24 cellular contexts compared by ENCODE assay signal in the genomic region with DNA sequence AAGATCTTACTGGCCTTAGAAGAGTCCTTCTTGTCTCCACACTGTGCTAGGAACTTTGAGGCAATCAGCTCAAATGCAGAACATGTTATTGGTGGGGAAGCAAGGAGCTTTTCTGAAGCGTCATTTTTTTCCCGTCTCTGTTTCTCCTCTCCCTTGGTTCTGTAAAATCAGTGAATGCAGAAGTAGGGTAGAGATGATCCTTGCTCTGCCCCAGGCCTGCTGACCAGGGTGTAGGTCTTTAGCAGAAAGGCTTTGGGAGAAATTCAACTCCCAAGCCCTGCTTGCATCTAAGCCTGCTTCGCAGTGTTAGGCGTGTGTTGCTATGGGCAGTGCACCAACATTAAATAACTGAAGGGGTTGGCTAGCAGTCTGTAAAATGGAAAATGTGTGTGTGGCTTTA. TPM values are rescaled to one million over a fixed set of nuclear protein-coding genes. Genes with fewer than 3 reads are reported as not detected.
DNase-seq lines count a peak whose midpoint lies in the region; ATAC-seq and TF ChIP-seq lines count a peak whose summit lies in the region.
"Had no signal": no experiment of that assay in that cellular context is flagged by ENCODE, and none has a peak within 500 bp of the region (broad histone marks: within the 10 kb centered on the region; RNA-seq: fewer than 3 reads in every experiment).

No MANE protein-coding gene starts in this region.

- no peaks in the 10 kb centered on the region for H3K9me3 Mint-ChIP-seq in neural crest cell
- H3K9me3 Mint-ChIP-seq: activated naive CD8-positive, alpha-beta T cell treated with anti-CD3 and anti-CD28 coated beads, Interleukin-2, amount 10 ng/mL, durations not matched to agents 7 days and 5 days; stimulated activated naive CD8-positive, alpha-beta T cell treated with anti-CD3 and anti-CD28 coated beads, Interleukin-15, amount 100 ng/mL, for 72 hours had no signal

- H4K91ac ChIP-seq in IMR-90 (ENCODE audit: insufficient read depth, low read depth, low read length) = no peak overlapping the region; the same call in 1 of the 2 replicates

- H3K27ac Mint-ChIP-seq in neural crest cell (ENCODE audit: unreplicated experiment) = peak overlapping the region; percentile 90
- H3K27ac Mint-ChIP-seq: activated naive CD8-positive, alpha-beta T cell treated with anti-CD3 and anti-CD28 coated beads, Interleukin-2, amount 10 ng/mL, durations not matched to agents 7 days and 5 days; stimulated activated naive CD8-positive, alpha-beta T cell treated with anti-CD3 and anti-CD28 coated beads, Interleukin-15, amount 100 ng/mL, for 72 hours had no signal

- H2AK5ac ChIP-seq in IMR-90 (ENCODE audit: low read depth, low read length) = peak overlapping the region; percentile 23; the same call in 1 of the 2 replicates

- CTCF ChIA-PET in AG04450 (lab: Charles Lee) (no interaction called here), IMR-90 (lab: Yijun Ruan, JAX) (no interaction called here)

- H4K5ac ChIP-seq in IMR-90 (ENCODE audit: low read depth, low read length) = no peak overlapping the region

- dilution Hi-C loops in IMR-90 (cut with HindIII; ENCODE audit: low sequenced_read_pairs, unreplicated experiment) = no loop called here

- peaks cover 3% of the 10 kb centered on the region; the same call in 1 of the 2 replicates for H3K36me3 ChIP-seq in IMR-90 (ENCODE audit: control insufficient read depth, insufficient read depth, low read length)
- peaks cover 0 to 36% (median 0%) of the 10 kb centered on the region in 9 donors for H3K36me3 ChIP-seq in heart right ventricle
- H3K36me3 ChIP-seq: BE2C, prostate gland had no signal

- peaks cover 9% of the 10 kb centered on the region for H3K36me3 Mint-ChIP-seq in neural crest cell (ENCODE audit: low read depth)
- H3K36me3 Mint-ChIP-seq: activated naive CD8-positive, alpha-beta T cell treated with anti-CD3 and anti-CD28 coated beads, Interleukin-2, amount 10 ng/mL, durations not matched to agents 7 days and 5 days had no signal

- no peak for TF ChIP-seq RAD21 in IMR-90 (IDR thresholded peaks at IDR 0.05; ENCODE audit: low read length)

- no peak overlapping the region for H2BK120ac ChIP-seq in IMR-90 (ENCODE audit: low read depth, low read length)

- no peak overlapping the region for H3K4me2 ChIP-seq in IMR-90 (ENCODE audit: low read depth, low read length)

- DNase-seq in AG04450 (ENCODE audit: low read depth, low spot score) (no peak), IMR-90 (no peak), heart right ventricle (no peak), neural crest cell (ENCODE audit: low read depth, low spot score) (no peak), D341Med (ENCODE audit: low spot score) (no peak)
- no peak for DNase-seq in activated CD4-positive, alpha-beta T cell treated with anti-CD3 and anti-CD28 coated beads for 1 hour
- DNase-seq: activated CD4-positive, alpha-beta T cell treated with anti-CD3 and anti-CD28 coated beads for 4 hours; activated effector memory CD4-positive, alpha-beta T cell treated with anti-CD3 and anti-CD28 coated beads, Interleukin-2, amount 50 U/mL, for 16 hours; activated naive CD8-positive, alpha-beta T cell treated with anti-CD3 and anti-CD28 coated beads, Interleukin-2, amount 10 ng/mL, durations not matched to agents 7 days and 5 days; activated T-cell treated with anti-CD3 and anti-CD28 coated beads, Interleukin-2, amount 50 U/mL, for 1 hour; BE2C; islet precursor cell; KBM-7; MM.1S; NCI-H1436 treated with DMSO at 0.1 percent for 48 hours; NCI-H446; NCI-H82; RPMI8226; stimulated activated naive CD8-positive, alpha-beta T cell treated with anti-CD3 and anti-CD28 coated beads, Interleukin-15, amount 100 ng/mL, for 72 hours; tibial artery had no signal

- no peak overlapping the region for H2BK5ac ChIP-seq in IMR-90 (ENCODE audit: low read depth, low read length, poor library complexity, severe bottlenecking)

- H2AK9ac ChIP-seq in IMR-90 (replicated peaks; ENCODE audit: low read depth, low read length, poor library complexity) = peak overlapping the region; percentile 51

- no peak overlapping the region for H3K56ac ChIP-seq in IMR-90 (ENCODE audit: extremely low read depth, insufficient read depth, low read length)

- no peak for TF ChIP-seq POLR2A in IMR-90 (IDR thresholded peaks at IDR 0.05; ENCODE audit: low read depth, low read length)

- H3K27me3 ChIP-seq in AG04450 (ENCODE audit: control insufficient read depth, insufficient read depth, low read length) (no peaks in the 10 kb centered on the region), IMR-90 (ENCODE audit: control insufficient read depth, insufficient read depth, low read length) (no peaks in the 10 kb centered on the region), heart right ventricle (no peaks in the 10 kb centered on the region)
- H3K27me3 ChIP-seq: BE2C, tibial artery had no signal

- H3K4me3 ChIP-seq in AG04450 (ENCODE audit: low read depth, low read length) = no peak overlapping the region
- H3K4me3 ChIP-seq in IMR-90 (ENCODE audit: insufficient read depth, low read depth, low read length) = no peak overlapping the region
- no peak overlapping the region for H3K4me3 ChIP-seq in heart right ventricle
- H3K4me3 ChIP-seq: lung, prostate gland, tibial artery had no signal

- no peak overlapping the region for H3K18ac ChIP-seq in IMR-90 (ENCODE audit: low read depth, low read length)

- in situ Hi-C loops in IMR-90 (cut with MboI; ENCODE audit: low sequenced_read_pairs) = no loop called here

- H3K27ac ChIP-seq in AG04450 (ENCODE audit: low read depth, low read length) = peak overlapping the region; percentile 11
- H3K27ac ChIP-seq in IMR-90 (ENCODE audit: insufficient read depth, low read length) = no peak overlapping the region
- H3K27ac ChIP-seq in heart right ventricle = peak overlapping the region in 2 of 10 donors; percentile 4 to 54
- H3K27ac ChIP-seq: prostate gland had no signal

- no peak overlapping the region for H2BK15ac ChIP-seq in IMR-90 (ENCODE audit: low read depth, low read length)

- no peak overlapping the region for H2BK20ac ChIP-seq in IMR-90 (ENCODE audit: low read depth, low read length)

- no peaks in the 10 kb centered on the region for H3K9me1 ChIP-seq in IMR-90 (ENCODE audit: insufficient read depth, low read length)

- no CpG with 5 or more reads among the region's 4 CpGs for WGBS in IMR-90 (ENCODE audit: extremely low coverage in 2 of 2, insufficient read length in 1 of 2), 2 experiments
- WGBS in heart right ventricle, 2 donors = 84 to 96% methylated on average over 4 of the region's 4 CpGs

- peaks cover 46% of the 10 kb centered on the region for H3K4me1 Mint-ChIP-seq in neural crest cell
- H3K4me1 Mint-ChIP-seq: activated naive CD8-positive, alpha-beta T cell treated with anti-CD3 and anti-CD28 coated beads, Interleukin-2, amount 10 ng/mL, durations not matched to agents 7 days and 5 days; stimulated activated naive CD8-positive, alpha-beta T cell treated with anti-CD3 and anti-CD28 coated beads, Interleukin-15, amount 100 ng/mL, for 72 hours had no signal

- TF ChIP-seq CTCF in AG04450 (IDR thresholded peaks at IDR 0.05; ENCODE audit: low read depth, low read length) (no peak), IMR-90 (conservative IDR thresholded peaks at IDR 0.05; ENCODE audit: low read depth, low read length) (no peak), heart right ventricle (IDR thresholded peaks at IDR 0.05) (no peak), neural crest cell (conservative IDR thresholded peaks at IDR 0.05) (no peak)

- H3K79me1 ChIP-seq in IMR-90 (ENCODE audit: low read depth in 1 of 2, low read length in 2 of 2) = peaks cover 13 to 43% of the 10 kb centered on the region in 2 experiments

- no peak overlapping the region; the same call in 1 of the 2 replicates for H3K4ac ChIP-seq in IMR-90 (ENCODE audit: low read depth, low read length)

- intact Hi-C loops in IMR-90 (cut with micrococcal nuclease) = no loop called here
- intact Hi-C loops in heart right ventricle (cut with DNase I) = no loop called here

- H3K27me3 Mint-ChIP-seq in neural crest cell (ENCODE audit: low read depth) = no peaks in the 10 kb centered on the region
- H3K27me3 Mint-ChIP-seq: stimulated activated naive CD8-positive, alpha-beta T cell treated with anti-CD3 and anti-CD28 coated beads, Interleukin-15, amount 100 ng/mL, for 72 hours had no signal

- BruUV-seq in IMR-90 (replicated peaks; lab: Mats Ljungman, UMichigan) = no TSS peak

- H3K9ac ChIP-seq in IMR-90 (ENCODE audit: low read depth, low read length) = no peak overlapping the region

- no peak overlapping the region for H4K8ac ChIP-seq in IMR-90 (ENCODE audit: low read depth in 2 of 2, low read length in 2 of 2)

- no peak for ATAC-seq in IMR-90 (ENCODE audit: low read depth)
- peak in 5 of 8 donors; percentile 18 to 38 (median 26) for ATAC-seq in heart right ventricle
- no peak for ATAC-seq in GM18861 (IDR thresholded peaks at IDR 0.05; ENCODE audit: unreplicated experiment)
- no peak for ATAC-seq in HG02938 (IDR thresholded peaks at IDR 0.05; ENCODE audit: unreplicated experiment)
- ATAC-seq: stimulated activated naive CD8-positive, alpha-beta T cell treated with anti-CD3 and anti-CD28 coated beads, Interleukin-15, amount 100 ng/mL, for 72 hours had no signal

- H4K20me1 ChIP-seq in IMR-90 (ENCODE audit: insufficient read depth, low read length) = 0 out of 2 replicates have a peak, but pooled peaks cover 5% of the 10 kb centered on the region

- no peak overlapping the region for H3K14ac ChIP-seq in IMR-90 (replicated peaks; ENCODE audit: low read depth, low read length)

- H3K9me3 ChIP-seq in AG04450 (ENCODE audit: control insufficient read depth, insufficient read depth, low read length) (no peaks in the 10 kb centered on the region; the same call in 1 of the 2 replicates), IMR-90 (ENCODE audit: control insufficient read depth, insufficient read depth, low read length) (no peaks in the 10 kb centered on the region), heart right ventricle (no peaks in the 10 kb centered on the region)
- H3K9me3 ChIP-seq: BE2C, prostate gland, tibial artery had no signal

- peaks cover 2% of the 10 kb centered on the region for H3K4me1 ChIP-seq in IMR-90 (ENCODE audit: control insufficient read depth, insufficient read depth, low read length)
- peaks cover 0 to 57% (median 25%) of the 10 kb centered on the region in 9 donors for H3K4me1 ChIP-seq in heart right ventricle
- H3K4me1 ChIP-seq: BE2C, prostate gland had no signal

- no peak overlapping the region for H2AFZ ChIP-seq in IMR-90 (replicated peaks; ENCODE audit: low read length, poor library complexity)

- H3K4me3 Mint-ChIP-seq in neural crest cell = peak overlapping the region; percentile 3
- H3K4me3 Mint-ChIP-seq: activated naive CD8-positive, alpha-beta T cell treated with anti-CD3 and anti-CD28 coated beads, Interleukin-2, amount 10 ng/mL, durations not matched to agents 7 days and 5 days; stimulated activated naive CD8-positive, alpha-beta T cell treated with anti-CD3 and anti-CD28 coated beads, Interleukin-15, amount 100 ng/mL, for 72 hours had no signal

- H3K23ac ChIP-seq in IMR-90 (ENCODE audit: low read depth, low read length) = no peak overlapping the region

- POLR2A ChIA-PET in AG04450 (lab: Yijun Ruan, JAX) (no interaction called here), IMR-90 (lab: Charles Lee; ENCODE audit: unreplicated experiment) (no interaction called here)

RNA-seq across cellular contexts. Expression of gene SASH1, which starts 45.8 kb away (rescaled TPM):
- 26.6 and 27.0 TPM in 2 replicates for polyA plus RNA-seq in AG04450 (2011; rRNA removed)
- 65.3 and 69.5 TPM in 2 replicates for polyA minus RNA-seq in AG04450 (2011; rRNA and poly(A)+ RNA removed)
- total RNA-seq in IMR-90 (2012; rRNA removed) = 16.5 and 20.3 TPM in 2 replicates
- polyA plus RNA-seq in IMR-90 (2012; rRNA removed) = 11.6 and 11.7 TPM in 2 replicates
- polyA plus RNA-seq in IMR-90 (2012; cell fraction: cytosol; rRNA removed) = 6.7 and 8.2 TPM in 2 replicates
- polyA plus RNA-seq in IMR-90 (2012; cell fraction: nucleus; rRNA removed; ENCODE audit: low replicate concordance) = 13.3 and 28.8 TPM in 2 replicates
- total RNA-seq in heart right ventricle = 10 to 100 TPM; 19.0 to 47.1 (median 27.1) TPM
- 10 to 100 TPM in 1 of 2 donors, 1 to 10 TPM in 1; 6.9 to 19.6 TPM for polyA plus RNA-seq in heart right ventricle
- 88.0 and 90.0 TPM in 2 replicates for total RNA-seq in neural crest cell
- total RNA-seq: activated naive CD8-positive, alpha-beta T cell treated with anti-CD3 and anti-CD28 coated beads, Interleukin-2, amount 10 ng/mL, durations not matched to agents 7 days and 5 days had no signal

Comparison
In these comparisons a context has a peak if more than half of its experiments do, and no peak if none do; other contexts are left out.
1. ATAC-seq: peak in heart right ventricle (5 of 8); none in IMR-90 (single experiment), GM18861 (single experiment) and HG02938 (single experiment).